ENCODE assay signal across 1 cellular context in the genomic region with DNA sequence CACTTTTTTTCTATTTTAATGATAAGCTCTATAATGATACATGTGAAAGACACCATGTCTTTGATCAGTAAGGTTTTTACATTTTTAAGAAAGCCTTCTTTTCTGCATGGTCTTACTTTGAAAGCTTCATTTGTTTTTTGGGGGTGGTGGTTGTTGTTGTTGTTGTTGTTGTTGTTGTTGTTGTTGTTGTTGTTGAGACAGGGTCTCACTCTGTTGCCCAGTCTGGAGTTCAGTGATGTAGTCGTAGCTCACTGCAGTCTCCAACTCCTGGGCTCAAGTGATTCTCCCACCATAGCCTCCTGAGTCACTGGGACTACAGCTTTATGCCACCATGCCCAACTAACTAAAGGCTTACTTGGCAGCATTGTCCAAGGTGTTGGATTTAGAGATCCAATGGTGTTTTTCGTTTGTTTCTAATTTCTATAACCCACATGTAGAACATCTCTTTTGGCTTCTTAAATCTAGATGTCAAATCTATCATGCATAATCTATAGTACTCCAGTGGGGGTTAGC.
TF ChIP-seq lines count a peak whose summit lies in the region.

No MANE protein-coding gene starts in this region.

TF ChIP-seq in K562, 482 proteins besides CTCF, POLR2A, EP300 and RAD21:
- TF ChIP-seq, protein P1, sequence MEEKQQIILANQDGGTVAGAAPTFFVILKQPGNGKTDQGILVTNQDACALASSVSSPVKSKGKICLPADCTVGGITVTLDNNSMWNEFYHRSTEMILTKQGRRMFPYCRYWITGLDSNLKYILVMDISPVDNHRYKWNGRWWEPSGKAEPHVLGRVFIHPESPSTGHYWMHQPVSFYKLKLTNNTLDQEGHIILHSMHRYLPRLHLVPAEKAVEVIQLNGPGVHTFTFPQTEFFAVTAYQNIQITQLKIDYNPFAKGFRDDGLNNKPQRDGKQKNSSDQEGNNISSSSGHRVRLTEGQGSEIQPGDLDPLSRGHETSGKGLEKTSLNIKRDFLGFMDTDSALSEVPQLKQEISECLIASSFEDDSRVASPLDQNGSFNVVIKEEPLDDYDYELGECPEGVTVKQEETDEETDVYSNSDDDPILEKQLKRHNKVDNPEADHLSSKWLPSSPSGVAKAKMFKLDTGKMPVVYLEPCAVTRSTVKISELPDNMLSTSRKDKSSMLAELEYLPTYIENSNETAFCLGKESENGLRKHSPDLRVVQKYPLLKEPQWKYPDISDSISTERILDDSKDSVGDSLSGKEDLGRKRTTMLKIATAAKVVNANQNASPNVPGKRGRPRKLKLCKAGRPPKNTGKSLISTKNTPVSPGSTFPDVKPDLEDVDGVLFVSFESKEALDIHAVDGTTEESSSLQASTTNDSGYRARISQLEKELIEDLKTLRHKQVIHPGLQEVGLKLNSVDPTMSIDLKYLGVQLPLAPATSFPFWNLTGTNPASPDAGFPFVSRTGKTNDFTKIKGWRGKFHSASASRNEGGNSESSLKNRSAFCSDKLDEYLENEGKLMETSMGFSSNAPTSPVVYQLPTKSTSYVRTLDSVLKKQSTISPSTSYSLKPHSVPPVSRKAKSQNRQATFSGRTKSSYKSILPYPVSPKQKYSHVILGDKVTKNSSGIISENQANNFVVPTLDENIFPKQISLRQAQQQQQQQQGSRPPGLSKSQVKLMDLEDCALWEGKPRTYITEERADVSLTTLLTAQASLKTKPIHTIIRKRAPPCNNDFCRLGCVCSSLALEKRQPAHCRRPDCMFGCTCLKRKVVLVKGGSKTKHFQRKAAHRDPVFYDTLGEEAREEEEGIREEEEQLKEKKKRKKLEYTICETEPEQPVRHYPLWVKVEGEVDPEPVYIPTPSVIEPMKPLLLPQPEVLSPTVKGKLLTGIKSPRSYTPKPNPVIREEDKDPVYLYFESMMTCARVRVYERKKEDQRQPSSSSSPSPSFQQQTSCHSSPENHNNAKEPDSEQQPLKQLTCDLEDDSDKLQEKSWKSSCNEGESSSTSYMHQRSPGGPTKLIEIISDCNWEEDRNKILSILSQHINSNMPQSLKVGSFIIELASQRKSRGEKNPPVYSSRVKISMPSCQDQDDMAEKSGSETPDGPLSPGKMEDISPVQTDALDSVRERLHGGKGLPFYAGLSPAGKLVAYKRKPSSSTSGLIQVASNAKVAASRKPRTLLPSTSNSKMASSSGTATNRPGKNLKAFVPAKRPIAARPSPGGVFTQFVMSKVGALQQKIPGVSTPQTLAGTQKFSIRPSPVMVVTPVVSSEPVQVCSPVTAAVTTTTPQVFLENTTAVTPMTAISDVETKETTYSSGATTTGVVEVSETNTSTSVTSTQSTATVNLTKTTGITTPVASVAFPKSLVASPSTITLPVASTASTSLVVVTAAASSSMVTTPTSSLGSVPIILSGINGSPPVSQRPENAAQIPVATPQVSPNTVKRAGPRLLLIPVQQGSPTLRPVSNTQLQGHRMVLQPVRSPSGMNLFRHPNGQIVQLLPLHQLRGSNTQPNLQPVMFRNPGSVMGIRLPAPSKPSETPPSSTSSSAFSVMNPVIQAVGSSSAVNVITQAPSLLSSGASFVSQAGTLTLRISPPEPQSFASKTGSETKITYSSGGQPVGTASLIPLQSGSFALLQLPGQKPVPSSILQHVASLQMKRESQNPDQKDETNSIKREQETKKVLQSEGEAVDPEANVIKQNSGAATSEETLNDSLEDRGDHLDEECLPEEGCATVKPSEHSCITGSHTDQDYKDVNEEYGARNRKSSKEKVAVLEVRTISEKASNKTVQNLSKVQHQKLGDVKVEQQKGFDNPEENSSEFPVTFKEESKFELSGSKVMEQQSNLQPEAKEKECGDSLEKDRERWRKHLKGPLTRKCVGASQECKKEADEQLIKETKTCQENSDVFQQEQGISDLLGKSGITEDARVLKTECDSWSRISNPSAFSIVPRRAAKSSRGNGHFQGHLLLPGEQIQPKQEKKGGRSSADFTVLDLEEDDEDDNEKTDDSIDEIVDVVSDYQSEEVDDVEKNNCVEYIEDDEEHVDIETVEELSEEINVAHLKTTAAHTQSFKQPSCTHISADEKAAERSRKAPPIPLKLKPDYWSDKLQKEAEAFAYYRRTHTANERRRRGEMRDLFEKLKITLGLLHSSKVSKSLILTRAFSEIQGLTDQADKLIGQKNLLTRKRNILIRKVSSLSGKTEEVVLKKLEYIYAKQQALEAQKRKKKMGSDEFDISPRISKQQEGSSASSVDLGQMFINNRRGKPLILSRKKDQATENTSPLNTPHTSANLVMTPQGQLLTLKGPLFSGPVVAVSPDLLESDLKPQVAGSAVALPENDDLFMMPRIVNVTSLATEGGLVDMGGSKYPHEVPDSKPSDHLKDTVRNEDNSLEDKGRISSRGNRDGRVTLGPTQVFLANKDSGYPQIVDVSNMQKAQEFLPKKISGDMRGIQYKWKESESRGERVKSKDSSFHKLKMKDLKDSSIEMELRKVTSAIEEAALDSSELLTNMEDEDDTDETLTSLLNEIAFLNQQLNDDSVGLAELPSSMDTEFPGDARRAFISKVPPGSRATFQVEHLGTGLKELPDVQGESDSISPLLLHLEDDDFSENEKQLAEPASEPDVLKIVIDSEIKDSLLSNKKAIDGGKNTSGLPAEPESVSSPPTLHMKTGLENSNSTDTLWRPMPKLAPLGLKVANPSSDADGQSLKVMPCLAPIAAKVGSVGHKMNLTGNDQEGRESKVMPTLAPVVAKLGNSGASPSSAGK (IDR thresholded peaks at IDR 0.05) = no peak
- no peak for TF ChIP-seq GABPB2 (CRISPR knock-in tag; conservative IDR thresholded peaks at IDR 0.05)
- no peak for TF ChIP-seq TAF15 (IDR thresholded peaks at IDR 0.05; ENCODE audit: low read depth, low read length)
- no peak for TF ChIP-seq PTBP1 (IDR thresholded peaks at IDR 0.05; ENCODE audit: low read depth, low read length)
- TF ChIP-seq, protein P2, sequence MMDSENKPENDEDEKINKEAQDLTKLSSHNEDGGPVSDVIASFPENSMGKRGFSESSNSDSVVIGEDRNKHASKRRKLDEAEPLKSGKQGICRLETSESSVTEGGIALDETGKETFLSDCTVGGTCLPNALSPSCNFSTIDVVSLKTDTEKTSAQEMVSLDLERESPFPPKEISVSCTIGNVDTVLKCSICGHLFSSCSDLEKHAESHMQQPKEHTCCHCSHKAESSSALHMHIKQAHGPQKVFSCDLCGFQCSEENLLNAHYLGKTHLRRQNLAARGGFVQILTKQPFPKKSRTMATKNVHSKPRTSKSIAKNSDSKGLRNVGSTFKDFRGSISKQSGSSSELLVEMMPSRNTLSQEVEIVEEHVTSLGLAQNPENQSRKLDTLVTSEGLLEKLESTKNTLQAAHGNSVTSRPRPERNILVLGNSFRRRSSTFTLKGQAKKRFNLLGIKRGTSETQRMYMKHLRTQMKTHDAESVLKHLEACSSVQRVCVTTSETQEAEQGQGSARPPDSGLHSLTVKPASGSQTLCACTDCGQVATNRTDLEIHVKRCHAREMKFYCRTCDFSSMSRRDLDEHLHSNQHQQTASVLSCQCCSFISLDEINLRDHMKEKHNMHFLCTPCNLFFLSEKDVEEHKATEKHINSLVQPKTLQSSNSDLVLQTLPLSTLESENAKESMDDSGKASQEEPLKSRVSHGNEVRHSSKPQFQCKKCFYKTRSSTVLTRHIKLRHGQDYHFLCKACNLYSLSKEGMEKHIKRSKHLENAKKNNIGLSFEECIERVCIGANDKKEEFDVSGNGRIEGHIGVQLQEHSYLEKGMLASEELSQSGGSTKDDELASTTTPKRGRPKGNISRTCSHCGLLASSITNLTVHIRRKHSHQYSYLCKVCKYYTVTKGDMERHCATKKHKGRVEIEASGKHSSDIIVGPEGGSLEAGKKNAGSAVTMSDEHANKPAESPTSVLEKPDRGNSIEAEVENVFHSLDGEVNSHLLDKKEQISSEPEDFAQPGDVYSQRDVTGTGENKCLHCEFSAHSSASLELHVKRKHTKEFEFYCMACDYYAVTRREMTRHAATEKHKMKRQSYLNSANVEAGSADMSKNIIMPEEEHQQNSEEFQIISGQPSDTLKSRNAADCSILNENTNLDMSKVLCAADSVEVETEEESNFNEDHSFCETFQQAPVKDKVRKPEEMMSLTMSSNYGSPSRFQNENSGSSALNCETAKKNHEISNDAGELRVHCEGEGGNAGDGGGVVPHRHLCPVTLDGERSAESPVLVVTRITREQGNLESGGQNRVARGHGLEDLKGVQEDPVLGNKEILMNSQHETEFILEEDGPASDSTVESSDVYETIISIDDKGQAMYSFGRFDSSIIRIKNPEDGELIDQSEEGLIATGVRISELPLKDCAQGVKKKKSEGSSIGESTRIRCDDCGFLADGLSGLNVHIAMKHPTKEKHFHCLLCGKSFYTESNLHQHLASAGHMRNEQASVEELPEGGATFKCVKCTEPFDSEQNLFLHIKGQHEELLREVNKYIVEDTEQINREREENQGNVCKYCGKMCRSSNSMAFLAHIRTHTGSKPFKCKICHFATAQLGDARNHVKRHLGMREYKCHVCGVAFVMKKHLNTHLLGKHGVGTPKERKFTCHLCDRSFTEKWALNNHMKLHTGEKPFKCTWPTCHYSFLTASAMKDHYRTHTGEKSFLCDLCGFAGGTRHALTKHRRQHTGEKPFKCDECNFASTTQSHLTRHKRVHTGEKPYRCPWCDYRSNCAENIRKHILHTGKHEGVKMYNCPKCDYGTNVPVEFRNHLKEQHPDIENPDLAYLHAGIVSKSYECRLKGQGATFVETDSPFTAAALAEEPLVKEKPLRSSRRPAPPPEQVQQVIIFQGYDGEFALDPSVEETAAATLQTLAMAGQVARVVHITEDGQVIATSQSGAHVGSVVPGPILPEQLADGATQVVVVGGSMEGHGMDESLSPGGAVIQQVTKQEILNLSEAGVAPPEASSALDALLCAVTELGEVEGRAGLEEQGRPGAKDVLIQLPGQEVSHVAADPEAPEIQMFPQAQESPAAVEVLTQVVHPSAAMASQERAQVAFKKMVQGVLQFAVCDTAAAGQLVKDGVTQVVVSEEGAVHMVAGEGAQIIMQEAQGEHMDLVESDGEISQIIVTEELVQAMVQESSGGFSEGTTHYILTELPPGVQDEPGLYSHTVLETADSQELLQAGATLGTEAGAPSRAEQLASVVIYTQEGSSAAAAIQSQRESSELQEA (IDR thresholded peaks at IDR 0.05; ENCODE audit: low read depth) = no peak
- TF ChIP-seq, protein P3, sequence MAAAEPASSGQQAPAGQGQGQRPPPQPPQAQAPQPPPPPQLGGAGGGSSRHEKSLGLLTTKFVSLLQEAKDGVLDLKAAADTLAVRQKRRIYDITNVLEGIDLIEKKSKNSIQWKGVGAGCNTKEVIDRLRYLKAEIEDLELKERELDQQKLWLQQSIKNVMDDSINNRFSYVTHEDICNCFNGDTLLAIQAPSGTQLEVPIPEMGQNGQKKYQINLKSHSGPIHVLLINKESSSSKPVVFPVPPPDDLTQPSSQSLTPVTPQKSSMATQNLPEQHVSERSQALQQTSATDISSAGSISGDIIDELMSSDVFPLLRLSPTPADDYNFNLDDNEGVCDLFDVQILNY (CRISPR knock-in tag; IDR thresholded peaks at IDR 0.05) = no peak
- no peak for TF ChIP-seq CBX2 (IDR thresholded peaks at IDR 0.05; ENCODE audit: insufficient read depth, low read length, poor library complexity, severe bottlenecking)
- no peak for TF ChIP-seq LEF1 (IDR thresholded peaks at IDR 0.05)
- TF ChIP-seq FOXP1 (CRISPR knock-in tag; IDR thresholded peaks at IDR 0.05) = peak; percentile 44; the same call in 1 of the 2 replicates
- TF ChIP-seq ZNF121 (CRISPR knock-in tag; conservative IDR thresholded peaks at IDR 0.05) = peak; percentile 40; the same call in 1 of the 2 replicates
- TF ChIP-seq, protein P4, sequence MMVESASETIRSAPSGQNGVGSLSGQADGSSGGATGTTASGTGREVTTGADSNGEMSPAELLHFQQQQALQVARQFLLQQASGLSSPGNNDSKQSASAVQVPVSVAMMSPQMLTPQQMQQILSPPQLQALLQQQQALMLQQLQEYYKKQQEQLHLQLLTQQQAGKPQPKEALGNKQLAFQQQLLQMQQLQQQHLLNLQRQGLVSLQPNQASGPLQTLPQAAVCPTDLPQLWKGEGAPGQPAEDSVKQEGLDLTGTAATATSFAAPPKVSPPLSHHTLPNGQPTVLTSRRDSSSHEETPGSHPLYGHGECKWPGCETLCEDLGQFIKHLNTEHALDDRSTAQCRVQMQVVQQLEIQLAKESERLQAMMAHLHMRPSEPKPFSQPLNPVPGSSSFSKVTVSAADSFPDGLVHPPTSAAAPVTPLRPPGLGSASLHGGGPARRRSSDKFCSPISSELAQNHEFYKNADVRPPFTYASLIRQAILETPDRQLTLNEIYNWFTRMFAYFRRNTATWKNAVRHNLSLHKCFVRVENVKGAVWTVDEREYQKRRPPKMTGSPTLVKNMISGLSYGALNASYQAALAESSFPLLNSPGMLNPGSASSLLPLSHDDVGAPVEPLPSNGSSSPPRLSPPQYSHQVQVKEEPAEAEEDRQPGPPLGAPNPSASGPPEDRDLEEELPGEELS (CRISPR knock-in tag; IDR thresholded peaks at IDR 0.05; ENCODE audit: borderline replicate concordance) = peak; percentile 80; the same call in 1 of the 2 replicates
